In the genomic region with DNA sequence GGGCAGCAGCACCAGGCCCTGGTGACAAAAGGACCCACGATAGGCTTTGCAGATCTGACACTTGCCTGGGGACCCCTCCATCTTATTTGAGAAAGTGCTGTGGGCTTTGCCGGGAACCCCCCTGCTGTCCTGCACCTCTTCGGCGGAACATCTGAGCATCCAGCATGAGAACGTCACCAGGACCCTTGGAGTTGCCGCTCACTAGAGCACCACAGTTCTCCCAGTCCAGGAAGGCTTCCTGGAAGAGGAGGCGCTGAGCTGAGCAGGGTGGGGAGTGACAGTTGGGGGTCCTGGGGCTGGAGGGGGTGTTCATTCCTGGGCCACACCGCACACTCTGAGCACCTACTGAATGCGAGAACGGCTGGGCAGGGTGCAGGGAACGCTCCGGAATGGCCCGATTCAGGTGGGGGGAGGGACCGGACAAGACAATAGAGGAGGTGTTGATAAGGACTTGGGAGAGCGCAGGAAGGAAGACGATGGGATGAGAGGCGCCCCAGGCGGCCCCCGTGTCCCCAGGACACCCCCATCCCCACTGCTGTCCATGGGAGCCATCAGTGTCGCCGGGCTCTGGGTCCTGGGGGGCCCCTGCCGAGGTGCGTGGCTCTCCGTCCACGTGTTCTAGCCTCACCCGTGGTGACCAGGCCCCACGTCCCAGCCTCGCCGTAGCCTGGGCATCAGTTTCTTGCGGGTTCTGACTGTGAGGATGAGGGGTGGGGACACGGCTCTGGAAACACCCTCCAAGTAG, we compare ENCODE assay signal across 2 cellular contexts.
TF ChIP-seq lines count a peak whose summit lies in the region.

No MANE protein-coding gene starts in this region.

TF ChIP-seq in HepG2, 621 proteins besides CTCF, POLR2A, EP300 and RAD21:
- TF ChIP-seq, protein P1, sequence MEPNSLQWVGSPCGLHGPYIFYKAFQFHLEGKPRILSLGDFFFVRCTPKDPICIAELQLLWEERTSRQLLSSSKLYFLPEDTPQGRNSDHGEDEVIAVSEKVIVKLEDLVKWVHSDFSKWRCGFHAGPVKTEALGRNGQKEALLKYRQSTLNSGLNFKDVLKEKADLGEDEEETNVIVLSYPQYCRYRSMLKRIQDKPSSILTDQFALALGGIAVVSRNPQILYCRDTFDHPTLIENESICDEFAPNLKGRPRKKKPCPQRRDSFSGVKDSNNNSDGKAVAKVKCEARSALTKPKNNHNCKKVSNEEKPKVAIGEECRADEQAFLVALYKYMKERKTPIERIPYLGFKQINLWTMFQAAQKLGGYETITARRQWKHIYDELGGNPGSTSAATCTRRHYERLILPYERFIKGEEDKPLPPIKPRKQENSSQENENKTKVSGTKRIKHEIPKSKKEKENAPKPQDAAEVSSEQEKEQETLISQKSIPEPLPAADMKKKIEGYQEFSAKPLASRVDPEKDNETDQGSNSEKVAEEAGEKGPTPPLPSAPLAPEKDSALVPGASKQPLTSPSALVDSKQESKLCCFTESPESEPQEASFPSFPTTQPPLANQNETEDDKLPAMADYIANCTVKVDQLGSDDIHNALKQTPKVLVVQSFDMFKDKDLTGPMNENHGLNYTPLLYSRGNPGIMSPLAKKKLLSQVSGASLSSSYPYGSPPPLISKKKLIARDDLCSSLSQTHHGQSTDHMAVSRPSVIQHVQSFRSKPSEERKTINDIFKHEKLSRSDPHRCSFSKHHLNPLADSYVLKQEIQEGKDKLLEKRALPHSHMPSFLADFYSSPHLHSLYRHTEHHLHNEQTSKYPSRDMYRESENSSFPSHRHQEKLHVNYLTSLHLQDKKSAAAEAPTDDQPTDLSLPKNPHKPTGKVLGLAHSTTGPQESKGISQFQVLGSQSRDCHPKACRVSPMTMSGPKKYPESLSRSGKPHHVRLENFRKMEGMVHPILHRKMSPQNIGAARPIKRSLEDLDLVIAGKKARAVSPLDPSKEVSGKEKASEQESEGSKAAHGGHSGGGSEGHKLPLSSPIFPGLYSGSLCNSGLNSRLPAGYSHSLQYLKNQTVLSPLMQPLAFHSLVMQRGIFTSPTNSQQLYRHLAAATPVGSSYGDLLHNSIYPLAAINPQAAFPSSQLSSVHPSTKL (CRISPR knock-in tag; IDR thresholded peaks at IDR 0.05): no peak
- no peak for TF ChIP-seq ZMYM4 (CRISPR knock-in tag; IDR thresholded peaks at IDR 0.05)
- peak; percentile 66 for TF ChIP-seq ZFP36 (IDR thresholded peaks at IDR 0.05; ENCODE audit: borderline replicate concordance, low read depth, low read length, partially characterized antibody)

TF ChIP-seq in K562, 482 proteins besides CTCF, POLR2A, EP300 and RAD21:
- no peak for TF ChIP-seq ELK1 (CRISPR knock-in tag; IDR thresholded peaks at IDR 0.05)
- TF ChIP-seq KDM1A (IDR thresholded peaks at IDR 0.05): peak in 1 of 2 experiments; percentile 46; a peak in 1 of 4 replicates
- no peak for TF ChIP-seq HSF4 (CRISPR knock-in tag; IDR thresholded peaks at IDR 0.05; ENCODE audit: borderline replicate concordance)
- TF ChIP-seq, protein P2, sequence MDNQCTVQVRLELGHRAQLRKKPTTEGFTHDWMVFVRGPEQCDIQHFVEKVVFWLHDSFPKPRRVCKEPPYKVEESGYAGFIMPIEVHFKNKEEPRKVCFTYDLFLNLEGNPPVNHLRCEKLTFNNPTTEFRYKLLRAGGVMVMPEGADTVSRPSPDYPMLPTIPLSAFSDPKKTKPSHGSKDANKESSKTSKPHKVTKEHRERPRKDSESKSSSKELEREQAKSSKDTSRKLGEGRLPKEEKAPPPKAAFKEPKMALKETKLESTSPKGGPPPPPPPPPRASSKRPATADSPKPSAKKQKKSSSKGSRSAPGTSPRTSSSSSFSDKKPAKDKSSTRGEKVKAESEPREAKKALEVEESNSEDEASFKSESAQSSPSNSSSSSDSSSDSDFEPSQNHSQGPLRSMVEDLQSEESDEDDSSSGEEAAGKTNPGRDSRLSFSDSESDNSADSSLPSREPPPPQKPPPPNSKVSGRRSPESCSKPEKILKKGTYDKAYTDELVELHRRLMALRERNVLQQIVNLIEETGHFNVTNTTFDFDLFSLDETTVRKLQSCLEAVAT (IDR thresholded peaks at IDR 0.05): no peak
- TF ChIP-seq RNF2 (IDR thresholded peaks at IDR 0.05): no peak
- no peak for TF ChIP-seq TCFL5 (CRISPR knock-in tag; conservative IDR thresholded peaks at IDR 0.05)
- TF ChIP-seq, protein P3, sequence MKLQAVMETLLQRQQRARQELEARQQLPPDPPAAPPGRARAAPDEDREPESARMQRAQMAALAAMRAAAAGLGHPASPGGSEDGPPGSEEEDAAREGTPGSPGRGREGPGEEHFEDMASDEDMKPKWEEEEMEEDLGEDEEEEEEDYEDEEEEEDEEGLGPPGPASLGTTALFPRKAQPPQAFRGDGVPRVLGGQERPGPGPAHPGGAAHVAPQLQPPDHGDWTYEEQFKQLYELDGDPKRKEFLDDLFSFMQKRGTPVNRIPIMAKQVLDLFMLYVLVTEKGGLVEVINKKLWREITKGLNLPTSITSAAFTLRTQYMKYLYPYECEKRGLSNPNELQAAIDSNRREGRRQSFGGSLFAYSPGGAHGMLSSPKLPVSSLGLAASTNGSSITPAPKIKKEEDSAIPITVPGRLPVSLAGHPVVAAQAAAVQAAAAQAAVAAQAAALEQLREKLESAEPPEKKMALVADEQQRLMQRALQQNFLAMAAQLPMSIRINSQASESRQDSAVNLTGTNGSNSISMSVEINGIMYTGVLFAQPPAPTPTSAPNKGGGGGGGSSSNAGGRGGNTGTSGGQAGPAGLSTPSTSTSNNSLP (IDR thresholded peaks at IDR 0.05; ENCODE audit: borderline replicate concordance, low read depth, low read length): no peak
- TF ChIP-seq ZFP36 (IDR thresholded peaks at IDR 0.05; ENCODE audit: low read depth, low read length, partially characterized antibody): peak; percentile 94
- TF ChIP-seq KAT8 (IDR thresholded peaks at IDR 0.05; ENCODE audit: low read depth): no peak
- TF ChIP-seq, protein P4, sequence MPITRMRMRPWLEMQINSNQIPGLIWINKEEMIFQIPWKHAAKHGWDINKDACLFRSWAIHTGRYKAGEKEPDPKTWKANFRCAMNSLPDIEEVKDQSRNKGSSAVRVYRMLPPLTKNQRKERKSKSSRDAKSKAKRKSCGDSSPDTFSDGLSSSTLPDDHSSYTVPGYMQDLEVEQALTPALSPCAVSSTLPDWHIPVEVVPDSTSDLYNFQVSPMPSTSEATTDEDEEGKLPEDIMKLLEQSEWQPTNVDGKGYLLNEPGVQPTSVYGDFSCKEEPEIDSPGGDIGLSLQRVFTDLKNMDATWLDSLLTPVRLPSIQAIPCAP (CRISPR knock-in tag; IDR thresholded peaks at IDR 0.05; ENCODE audit: borderline replicate concordance): no peak
- TF ChIP-seq ELF4 (CRISPR knock-in tag; IDR thresholded peaks at IDR 0.05): no peak
- TF ChIP-seq ZNF436 (CRISPR knock-in tag; IDR thresholded peaks at IDR 0.05): peak; percentile 52; the same call in 1 of the 2 replicates
- no peak for TF ChIP-seq ILF3 (IDR thresholded peaks at IDR 0.05; ENCODE audit: borderline replicate concordance)
- TF ChIP-seq PHF21A (IDR thresholded peaks at IDR 0.05; ENCODE audit: borderline replicate concordance, low read depth): 0 out of 2 replicates have a peak, but pooled peaks have one; percentile 40
- no peak for TF ChIP-seq YY1 (IDR thresholded peaks at IDR 0.05; ENCODE audit: borderline replicate concordance in 1 of 3, control insufficient read depth in 1 of 3, extremely low read depth in 1 of 3, insufficient read depth in 3 of 3, insufficient read length in 1 of 3, insufficient replicate concordance in 2 of 3, low read depth in 1 of 3, low read length in 2 of 3)
- no peak for TF ChIP-seq ZBTB11 (CRISPR knock-in tag; IDR thresholded peaks at IDR 0.05)
- TF ChIP-seq HDAC2 (IDR thresholded peaks at IDR 0.05): no peak
- TF ChIP-seq ELF1 (tag; IDR thresholded peaks at IDR 0.05): no peak
- TF ChIP-seq PCBP2 (IDR thresholded peaks at IDR 0.05; ENCODE audit: low read depth, low read length, poor library complexity, severe bottlenecking): no peak
- TF ChIP-seq CBX1 (IDR thresholded peaks at IDR 0.05; ENCODE audit: low read depth): 0 out of 2 replicates have a peak, but pooled peaks have one; percentile 31
- no peak for TF ChIP-seq ZNF696 (CRISPR knock-in tag; conservative IDR thresholded peaks at IDR 0.05)
- TF ChIP-seq ZNF324 (CRISPR knock-in tag; IDR thresholded peaks at IDR 0.05): no peak
- TF ChIP-seq PREB (CRISPR knock-in tag; IDR thresholded peaks at IDR 0.05): no peak
- TF ChIP-seq MIER1 (IDR thresholded peaks at IDR 0.05; ENCODE audit: low read depth): no peak
- no peak for TF ChIP-seq MCM2 (IDR thresholded peaks at IDR 0.05; ENCODE audit: low read depth)
- TF ChIP-seq CHD4 (IDR thresholded peaks at IDR 0.05; ENCODE audit: insufficient read depth, insufficient replicate concordance, low read depth, low read length, poor library complexity, severe bottlenecking): peak; percentile 28
- TF ChIP-seq BCOR (IDR thresholded peaks at IDR 0.05): peak; percentile 72
